ENCODE assay signal across 8 cellular contexts in the genomic region with DNA sequence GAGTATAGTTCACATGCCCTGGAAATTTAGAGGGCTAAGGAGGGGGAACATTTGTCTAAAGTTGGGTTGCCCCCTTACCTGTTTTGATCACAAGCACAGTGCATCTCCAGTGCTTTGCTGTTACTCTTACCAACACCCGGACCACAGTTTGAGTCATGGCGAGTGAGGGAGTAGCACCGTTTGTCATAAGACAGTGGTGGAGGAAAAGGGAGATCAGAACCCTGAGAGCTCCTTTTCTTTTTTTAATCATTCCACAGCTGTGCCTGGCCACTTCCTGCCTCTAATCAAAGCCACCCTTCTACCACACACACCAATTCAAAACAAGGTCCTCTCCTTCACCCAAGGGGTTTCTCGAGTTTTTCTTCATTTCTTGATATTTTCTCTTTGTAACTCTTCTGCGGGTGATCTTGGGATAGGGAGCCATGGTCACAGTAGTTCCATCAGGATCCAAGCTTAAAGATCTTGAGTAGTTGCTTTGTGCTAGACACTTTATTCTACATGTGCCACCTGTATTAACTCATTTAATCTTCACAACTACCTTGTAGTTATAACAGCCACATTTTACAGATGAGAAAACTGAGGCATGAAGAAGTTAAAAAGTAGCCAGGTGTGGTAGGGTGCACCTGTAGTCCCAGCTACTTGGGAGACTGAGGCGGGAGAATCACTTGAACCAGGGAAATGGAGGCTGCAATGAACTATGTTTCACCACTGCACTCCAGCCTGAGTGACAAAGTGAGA.
DNase-seq lines count a peak whose midpoint lies in the region; ATAC-seq and FAIRE-seq lines count a peak whose summit lies in the region.

No MANE protein-coding gene starts in this region.

- no peaks in the 10 kb centered on the region for H3K27me3 Mint-ChIP-seq in effector memory CD8-positive, alpha-beta T cell

- H3K4me1 Mint-ChIP-seq in effector memory CD8-positive, alpha-beta T cell (ENCODE audit: low read depth in 2 of 2), result peaks cover 40 to 48% of the 10 kb centered on the region in 2 donors

- peak; percentile 61 for ATAC-seq in effector memory CD8-positive, alpha-beta T cell (replicated peaks)
- ATAC-seq in HG02938 (IDR thresholded peaks at IDR 0.05; ENCODE audit: unreplicated experiment) (no peak), HG03442 (IDR thresholded peaks at IDR 0.05; ENCODE audit: unreplicated experiment) (no peak)

- peak overlapping the region; percentile 57 to 95 for H3K27ac Mint-ChIP-seq in effector memory CD8-positive, alpha-beta T cell

- H3K9me3 Mint-ChIP-seq in effector memory CD8-positive, alpha-beta T cell, result no peaks in the 10 kb centered on the region

- peak; percentile 37 for DNase-seq in HK-2 (ENCODE audit: unreplicated experiment)
- peak; percentile 28 for DNase-seq in activated CD4-positive, alpha-beta T cell treated with anti-CD3 and anti-CD28 coated beads for 1 hour
- peak; percentile 26 to 39 (median 31) for DNase-seq in effector memory CD8-positive, alpha-beta T cell
- peak; percentile 20 for DNase-seq in stimulated activated CD8-positive, alpha-beta memory T cell treated with anti-CD3 and anti-CD28 coated beads, Interleukin-4, amount 100 ng/mL, for 24 hours (ENCODE audit: low read depth)
- no peak for DNase-seq in HTR-8/SVneo (ENCODE audit: insufficient read length, low spot score)
- DNase-seq in NCI-H146 (lab: John Stamatoyannopoulos, UW), result no peak

- peak overlapping the region; percentile 76 to 83 for H3K4me3 Mint-ChIP-seq in effector memory CD8-positive, alpha-beta T cell

- no peaks in the 10 kb centered on the region for H3K36me3 Mint-ChIP-seq in effector memory CD8-positive, alpha-beta T cell (ENCODE audit: insufficient read depth)

- FAIRE-seq in HTR-8/SVneo (lab: Jason Lieb, UNC), result no peak

Comparison
In these comparisons a context has a peak if more than half of its experiments do, and no peak if none do; other contexts are left out.
1. DNase-seq: peak in HK-2 (single experiment), activated CD4-positive, alpha-beta T cell treated with anti-CD3 and anti-CD28 coated beads for 1 hour (single experiment), effector memory CD8-positive, alpha-beta T cell (3 of 3) and stimulated activated CD8-positive, alpha-beta memory T cell treated with anti-CD3 and anti-CD28 coated beads, Interleukin-4, amount 100 ng/mL, for 24 hours (single experiment); none in HTR-8/SVneo (single experiment) and NCI-H146 (single experiment).